Comparison of ENCODE assay signal across 1 cellular context in the genomic region with DNA sequence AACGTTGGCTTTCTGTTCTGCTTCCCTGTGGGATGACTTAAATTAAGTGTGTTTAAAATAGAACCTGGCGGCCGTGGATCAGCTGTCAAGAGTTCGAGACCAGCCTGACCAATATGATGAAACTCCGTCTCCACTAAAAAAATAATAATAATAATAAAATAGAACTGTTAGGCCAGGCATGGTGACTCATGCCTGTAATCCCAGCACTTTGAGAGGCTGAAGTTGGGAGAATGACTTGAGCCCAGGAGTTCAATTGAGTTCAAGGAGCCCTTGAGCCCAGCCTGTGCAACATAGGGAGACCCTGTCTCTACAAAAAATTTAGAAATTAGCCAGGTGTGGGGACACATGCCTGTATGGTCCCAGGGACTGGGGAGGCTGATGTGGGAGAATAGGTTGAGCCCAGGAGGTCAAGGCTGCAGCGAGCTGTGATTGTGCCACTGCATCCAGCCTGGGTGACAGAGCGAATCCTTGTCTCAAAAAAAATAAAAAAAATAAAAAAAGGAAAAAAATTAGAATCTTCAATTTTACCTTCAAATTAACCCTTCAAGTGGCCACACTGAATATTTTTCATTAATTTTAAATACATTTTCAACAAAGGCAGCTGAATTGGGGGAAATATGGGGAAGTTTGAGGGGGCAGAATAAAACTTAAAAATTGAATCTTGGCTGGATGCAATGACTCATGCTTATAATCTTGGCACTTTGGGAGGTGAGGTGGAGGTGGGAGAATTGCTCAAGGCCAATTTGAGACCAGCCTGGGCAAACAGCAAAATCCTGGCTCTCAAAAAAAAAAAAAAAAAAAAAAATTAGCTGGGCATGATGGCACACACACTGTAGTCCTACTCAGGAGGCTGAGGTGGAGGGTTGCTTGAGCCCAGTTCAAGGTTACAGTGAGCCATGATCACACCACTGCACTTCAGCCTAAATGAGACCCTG.
TF ChIP-seq lines count a peak whose summit lies in the region.

No MANE protein-coding gene starts in this region.

TF ChIP-seq in GM12878, 131 proteins besides CTCF, POLR2A, EP300 and RAD21:
- TF ChIP-seq ZNF217 (IDR thresholded peaks at IDR 0.05) (no peak), NBN (IDR thresholded peaks at IDR 0.05) (no peak), NRF1 (conservative IDR thresholded peaks at IDR 0.05; ENCODE audit: low read depth, low read length) (no peak), ATF7 (IDR thresholded peaks at IDR 0.05; ENCODE audit: low read depth) (no peak), SUZ12 (IDR thresholded peaks at IDR 0.05; ENCODE audit: unreplicated experiment) (no peak), NR2C1 (IDR thresholded peaks at IDR 0.05) (no peak), RB1 (IDR thresholded peaks at IDR 0.05; ENCODE audit: borderline replicate concordance) (no peak), CBX3 (IDR thresholded peaks at IDR 0.05; ENCODE audit: borderline replicate concordance, low read depth) (no peak), RAD51 (IDR thresholded peaks at IDR 0.05) (no peak), FOXM1 (IDR thresholded peaks at IDR 0.05; ENCODE audit: low read depth, low read length) (no peak), MYB (IDR thresholded peaks at IDR 0.05; ENCODE audit: borderline replicate concordance, low read depth, low read length) (no peak), JUND (IDR thresholded peaks at IDR 0.05; ENCODE audit: low read depth, low read length) (no peak), BACH1 (IDR thresholded peaks at IDR 0.05; ENCODE audit: borderline replicate concordance) (no peak), TBL1XR1 (IDR thresholded peaks at IDR 0.05; ENCODE audit: low read depth, low read length) (no peak)
- TF ChIP-seq, protein P1, sequence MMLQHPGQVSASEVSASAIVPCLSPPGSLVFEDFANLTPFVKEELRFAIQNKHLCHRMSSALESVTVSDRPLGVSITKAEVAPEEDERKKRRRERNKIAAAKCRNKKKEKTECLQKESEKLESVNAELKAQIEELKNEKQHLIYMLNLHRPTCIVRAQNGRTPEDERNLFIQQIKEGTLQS (IDR thresholded peaks at IDR 0.05; ENCODE audit: borderline replicate concordance, extremely low read depth, low read depth, low read length), result no peak
- TF ChIP-seq, protein P2, sequence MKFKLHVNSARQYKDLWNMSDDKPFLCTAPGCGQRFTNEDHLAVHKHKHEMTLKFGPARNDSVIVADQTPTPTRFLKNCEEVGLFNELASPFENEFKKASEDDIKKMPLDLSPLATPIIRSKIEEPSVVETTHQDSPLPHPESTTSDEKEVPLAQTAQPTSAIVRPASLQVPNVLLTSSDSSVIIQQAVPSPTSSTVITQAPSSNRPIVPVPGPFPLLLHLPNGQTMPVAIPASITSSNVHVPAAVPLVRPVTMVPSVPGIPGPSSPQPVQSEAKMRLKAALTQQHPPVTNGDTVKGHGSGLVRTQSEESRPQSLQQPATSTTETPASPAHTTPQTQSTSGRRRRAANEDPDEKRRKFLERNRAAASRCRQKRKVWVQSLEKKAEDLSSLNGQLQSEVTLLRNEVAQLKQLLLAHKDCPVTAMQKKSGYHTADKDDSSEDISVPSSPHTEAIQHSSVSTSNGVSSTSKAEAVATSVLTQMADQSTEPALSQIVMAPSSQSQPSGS (IDR thresholded peaks at IDR 0.05; ENCODE audit: low read length), result no peak
- TF ChIP-seq, protein P3, sequence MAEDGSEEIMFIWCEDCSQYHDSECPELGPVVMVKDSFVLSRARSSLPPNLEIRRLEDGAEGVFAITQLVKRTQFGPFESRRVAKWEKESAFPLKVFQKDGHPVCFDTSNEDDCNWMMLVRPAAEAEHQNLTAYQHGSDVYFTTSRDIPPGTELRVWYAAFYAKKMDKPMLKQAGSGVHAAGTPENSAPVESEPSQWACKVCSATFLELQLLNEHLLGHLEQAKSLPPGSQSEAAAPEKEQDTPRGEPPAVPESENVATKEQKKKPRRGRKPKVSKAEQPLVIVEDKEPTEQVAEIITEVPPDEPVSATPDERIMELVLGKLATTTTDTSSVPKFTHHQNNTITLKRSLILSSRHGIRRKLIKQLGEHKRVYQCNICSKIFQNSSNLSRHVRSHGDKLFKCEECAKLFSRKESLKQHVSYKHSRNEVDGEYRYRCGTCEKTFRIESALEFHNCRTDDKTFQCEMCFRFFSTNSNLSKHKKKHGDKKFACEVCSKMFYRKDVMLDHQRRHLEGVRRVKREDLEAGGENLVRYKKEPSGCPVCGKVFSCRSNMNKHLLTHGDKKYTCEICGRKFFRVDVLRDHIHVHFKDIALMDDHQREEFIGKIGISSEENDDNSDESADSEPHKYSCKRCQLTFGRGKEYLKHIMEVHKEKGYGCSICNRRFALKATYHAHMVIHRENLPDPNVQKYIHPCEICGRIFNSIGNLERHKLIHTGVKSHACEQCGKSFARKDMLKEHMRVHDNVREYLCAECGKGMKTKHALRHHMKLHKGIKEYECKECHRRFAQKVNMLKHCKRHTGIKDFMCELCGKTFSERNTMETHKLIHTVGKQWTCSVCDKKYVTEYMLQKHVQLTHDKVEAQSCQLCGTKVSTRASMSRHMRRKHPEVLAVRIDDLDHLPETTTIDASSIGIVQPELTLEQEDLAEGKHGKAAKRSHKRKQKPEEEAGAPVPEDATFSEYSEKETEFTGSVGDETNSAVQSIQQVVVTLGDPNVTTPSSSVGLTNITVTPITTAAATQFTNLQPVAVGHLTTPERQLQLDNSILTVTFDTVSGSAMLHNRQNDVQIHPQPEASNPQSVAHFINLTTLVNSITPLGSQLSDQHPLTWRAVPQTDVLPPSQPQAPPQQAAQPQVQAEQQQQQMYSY (CRISPR knock-in tag; IDR thresholded peaks at IDR 0.05), result no peak
